ENCODE assay signal across 16 cellular contexts in genomic region chr5:166251786-166252185, GRCh38.
DNase-seq lines count a peak whose midpoint lies in the region; ATAC-seq and TF ChIP-seq lines count a peak whose summit lies in the region.
"Had no signal": no experiment of that assay in that cellular context is flagged by ENCODE, and none has a peak within 500 bp of the region (broad histone marks: within the 10 kb centered on the region; RNA-seq: fewer than 3 reads in every experiment).

No MANE protein-coding gene starts in this region.

- no TSS peak for BruUV-seq in PC-3 (replicated peaks; lab: Mats Ljungman, UMichigan)

- DNase-seq in right cardiac atrium (no peak), Right ventricle myocardium inferior (ENCODE audit: missing footprints) (no peak), PC-3 (peak; percentile 3), astrocyte of the hippocampus (ENCODE audit: low read depth, low spot score) (peak; percentile 9)
- no peak for DNase-seq in activated CD4-positive, alpha-beta T cell treated with anti-CD3 and anti-CD28 coated beads for 48 hours
- DNase-seq: 8988T; ACHN; CD4-positive, CD25-positive, alpha-beta regulatory T cell; DMS79 treated with DMSO at 0.1 percent for 48 hours; GDM1; H7; KG1 had no signal

- POLR2A ChIA-PET in PC-3 (lab: Charles Lee; ENCODE audit: unreplicated experiment), result no interaction called here

- no peaks in the 10 kb centered on the region for H3K36me3 ChIP-seq in PC-3 (ENCODE audit: low read depth, low read length)
- H3K36me3 ChIP-seq: BLaER1 treated with 17β-estradiol and CSF1 and Interleukin-3, amounts not matched to agents 10 nM and 100 nM had no signal

- H3K4me1 ChIP-seq in right cardiac atrium (ENCODE audit: control insufficient read depth, insufficient read depth, low read length) (no peaks in the 10 kb centered on the region), PC-3 (ENCODE audit: insufficient read depth, low read length) (no peaks in the 10 kb centered on the region)
- H3K4me1 ChIP-seq: BLaER1 treated with 17β-estradiol and CSF1 and Interleukin-3, amounts not matched to agents 10 nM and 100 nM had no signal

- H3K27ac ChIP-seq in right cardiac atrium (ENCODE audit: low read length) (no peak overlapping the region), PC-3 (ENCODE audit: low read length) (no peak overlapping the region)
- H3K27ac ChIP-seq: BLaER1 treated with 17β-estradiol and CSF1 and Interleukin-3, amounts not matched to agents 10 nM and 100 nM had no signal

- no peaks in the 10 kb centered on the region for H3K27me3 ChIP-seq in right cardiac atrium (ENCODE audit: control insufficient read depth, insufficient read depth)
- H3K27me3 ChIP-seq in PC-3 (ENCODE audit: low read length), result no peaks in the 10 kb centered on the region
- H3K27me3 ChIP-seq: BLaER1 treated with 17β-estradiol and CSF1 and Interleukin-3, amounts not matched to agents 10 nM and 100 nM had no signal

- TF ChIP-seq CTCF in PC-3 (conservative IDR thresholded peaks at IDR 0.05; ENCODE audit: low read depth, low read length), result no peak

- no peaks in the 10 kb centered on the region for H3F3A ChIP-seq in PC-3 (ENCODE audit: low read length, unreplicated experiment)

- no peaks in the 10 kb centered on the region for H3K9me2 ChIP-seq in PC-3 (replicated peaks; ENCODE audit: low read length)

- H4K20me1 ChIP-seq in PC-3 (ENCODE audit: low read length), result no peaks in the 10 kb centered on the region
- H4K20me1 ChIP-seq: BLaER1 treated with 17β-estradiol and CSF1 and Interleukin-3, amounts not matched to agents 10 nM and 100 nM had no signal

- no peak overlapping the region for H2AFZ ChIP-seq in PC-3 (ENCODE audit: low read length)

- no peaks in the 10 kb centered on the region for H3K79me2 ChIP-seq in PC-3 (ENCODE audit: low read length)

- CTCF ChIA-PET in PC-3 (lab: Charles Lee), result no interaction called here

- ATAC-seq in right cardiac atrium (peak in 1 of 2 donors; percentile 51), Right ventricle myocardium inferior (no peak), PC-3 (no peak), HG03342 (IDR thresholded peaks at IDR 0.05; ENCODE audit: unreplicated experiment) (no peak), HG03280 (IDR thresholded peaks at IDR 0.05; ENCODE audit: unreplicated experiment) (no peak), HG02798 (IDR thresholded peaks at IDR 0.05; ENCODE audit: poor library complexity, unreplicated experiment) (no peak)

- no peaks in the 10 kb centered on the region for H3K9me3 ChIP-seq in right cardiac atrium (ENCODE audit: control insufficient read depth, low read length)
- 0 out of 2 replicates have a peak, but pooled peaks cover 4% of the 10 kb centered on the region for H3K9me3 ChIP-seq in PC-3 (ENCODE audit: low read length)
- H3K9me3 ChIP-seq: BLaER1 treated with 17β-estradiol and CSF1 and Interleukin-3, amounts not matched to agents 10 nM and 100 nM had no signal

- H3K4me2 ChIP-seq in PC-3 (ENCODE audit: low read length), result no peak overlapping the region
- H3K4me2 ChIP-seq: BLaER1 treated with 17β-estradiol and CSF1 and Interleukin-3, amounts not matched to agents 10 nM and 100 nM had no signal

- no peak overlapping the region for H3K9ac ChIP-seq in PC-3 (ENCODE audit: low read length)
- H3K9ac ChIP-seq: BLaER1 treated with 17β-estradiol and CSF1 and Interleukin-3, amounts not matched to agents 10 nM and 100 nM had no signal

- WGBS in right cardiac atrium, result 52% methylated on average over 4 of the region's 4 CpGs

- intact Hi-C loops in right cardiac atrium (cut with DNase I), result no loop called here
- intact Hi-C loops in Right ventricle myocardium inferior (cut with DNase I), result no loop called here
- intact Hi-C loops in PC-3 (cut with micrococcal nuclease), result no loop called here

- H3K4me3 ChIP-seq in right cardiac atrium (ENCODE audit: low read length), result peak overlapping the region; percentile 19
- H3K4me3 ChIP-seq in PC-3 (ENCODE audit: low read length), result no peak overlapping the region
- H3K4me3 ChIP-seq: BLaER1 treated with 17β-estradiol and CSF1 and Interleukin-3, amounts not matched to agents 10 nM and 100 nM had no signal

Comparison
In these comparisons a context has a peak if more than half of its experiments do, and no peak if none do; other contexts are left out.
1. DNase-seq: peak in PC-3 (single experiment) and astrocyte of the hippocampus (single experiment); none in right cardiac atrium (0 of 3), Right ventricle myocardium inferior (single experiment) and activated CD4-positive, alpha-beta T cell treated with anti-CD3 and anti-CD28 coated beads for 48 hours (single experiment).